Comparison of ENCODE assay signal across 8 cellular contexts in genomic region chr3:143885803-143886427, GRCh38. TPM values are rescaled to one million over a fixed set of nuclear protein-coding genes. Genes with fewer than 3 reads are reported as not detected.
DNase-seq lines count a peak whose midpoint lies in the region; ATAC-seq and TF ChIP-seq lines count a peak whose summit lies in the region.

No MANE protein-coding gene starts in this region.

- TF ChIP-seq CTCF in Panc1 (IDR thresholded peaks at IDR 0.05), result peak; percentile 90
- TF ChIP-seq CTCF in lung (IDR thresholded peaks at IDR 0.05; ENCODE audit: control extremely low read depth, extremely low read depth), result peak; percentile 32

- H3K4me3 ChIP-seq in Panc1 (ENCODE audit: low read depth in 2 of 2, low read length in 2 of 2) (no peak overlapping the region), lung (no peak overlapping the region)

- POLR2A ChIA-PET in Panc1 (lab: Charles Lee), result interaction anchor here (0.6 kb wide), 1 partner anchor 81 kb away, joined by 3 read pairs; no protein-coding TSS in a partner anchor

- no peaks in the 10 kb centered on the region for H3K36me3 Mint-ChIP-seq in activated T-cell treated with anti-CD3 and anti-CD28 coated beads, Interleukin-2, amount 50 U/mL, for 4 hours (ENCODE audit: insufficient read depth)
- no peaks in the 10 kb centered on the region for H3K36me3 Mint-ChIP-seq in activated T-cell treated with anti-CD3 and anti-CD28 coated beads, Interleukin-2, amount 50 U/mL, for 24 hours (ENCODE audit: low read depth)

- H3K27me3 Mint-ChIP-seq in activated T-cell treated with anti-CD3 and anti-CD28 coated beads, Interleukin-2, amount 50 U/mL, for 4 hours (ENCODE audit: low read depth), result no peaks in the 10 kb centered on the region
- H3K27me3 Mint-ChIP-seq in activated T-cell treated with anti-CD3 and anti-CD28 coated beads, Interleukin-2, amount 50 U/mL, for 24 hours, result no peaks in the 10 kb centered on the region

- in situ Hi-C loops in Panc1 (cut with HindIII; ENCODE audit: low pct_unique_long_range_greater_than_20kb, low sequenced_read_pairs), result no loop called here

- H3K9me3 ChIP-seq in Panc1 (ENCODE audit: control insufficient read depth, insufficient read depth, low read depth, low read length) (no peaks in the 10 kb centered on the region), lung (ENCODE audit: control insufficient read depth in 2 of 2, insufficient read depth in 1 of 2, low read length in 1 of 2) (peaks cover 0 to 1% of the 10 kb centered on the region in 2 donors)

- H3K4me1 ChIP-seq in Panc1 (ENCODE audit: control insufficient read depth, insufficient read depth, low read length), result no peaks in the 10 kb centered on the region
- H3K4me1 ChIP-seq in lung (ENCODE audit: control insufficient read depth in 2 of 2, insufficient read depth in 2 of 2, low read length in 2 of 2), result no peaks in the 10 kb centered on the region

- intact Hi-C loops in Panc1 (cut with micrococcal nuclease; ENCODE audit: unreplicated experiment), result no loop called here

- 93 to 95% methylated on average over 1 of the region's 1 CpG for WGBS in lung, 2 donors

- H3K4me1 Mint-ChIP-seq in activated T-cell treated with anti-CD3 and anti-CD28 coated beads, Interleukin-2, amount 50 U/mL, for 4 hours (ENCODE audit: low read depth), result no peaks in the 10 kb centered on the region
- H3K4me1 Mint-ChIP-seq in activated T-cell treated with anti-CD3 and anti-CD28 coated beads, Interleukin-2, amount 50 U/mL, for 24 hours (ENCODE audit: low read depth), result no peaks in the 10 kb centered on the region

- H3K4me3 Mint-ChIP-seq in activated T-cell treated with anti-CD3 and anti-CD28 coated beads, Interleukin-2, amount 50 U/mL, for 4 hours, result no peak overlapping the region
- no peak overlapping the region for H3K4me3 Mint-ChIP-seq in activated T-cell treated with anti-CD3 and anti-CD28 coated beads, Interleukin-2, amount 50 U/mL, for 24 hours

- no peaks in the 10 kb centered on the region for H3K9me3 Mint-ChIP-seq in activated T-cell treated with anti-CD3 and anti-CD28 coated beads, Interleukin-2, amount 50 U/mL, for 4 hours
- no peaks in the 10 kb centered on the region for H3K9me3 Mint-ChIP-seq in activated T-cell treated with anti-CD3 and anti-CD28 coated beads, Interleukin-2, amount 50 U/mL, for 24 hours

- H3K27ac ChIP-seq in Panc1 (ENCODE audit: low read length) (no peak overlapping the region), lung (ENCODE audit: low read depth in 1 of 2, low read length in 1 of 2) (no peak overlapping the region)

- peak; percentile 83 to 87 for ATAC-seq in activated T-cell treated with anti-CD3 and anti-CD28 coated beads, Interleukin-2, amount 50 U/mL, for 4 hours
- ATAC-seq in GM21515 (IDR thresholded peaks at IDR 0.05; ENCODE audit: unreplicated experiment) (peak; percentile 96), HG03571 (IDR thresholded peaks at IDR 0.05; ENCODE audit: unreplicated experiment) (peak; percentile 90), Panc1 (peak; percentile 89), lung (ENCODE audit: insufficient read depth, low FRiP score) (no peak)

- CTCF ChIA-PET in Panc1 (lab: Charles Lee), result no interaction called here

- H3K36me3 ChIP-seq in Panc1 (ENCODE audit: control insufficient read depth, insufficient read depth, low read length) (no peaks in the 10 kb centered on the region), lung (ENCODE audit: control insufficient read depth in 2 of 2, insufficient read depth in 2 of 2, low read length in 2 of 2) (no peaks in the 10 kb centered on the region)

- BruUV-seq in Panc1 (replicated peaks; lab: Mats Ljungman, UMichigan), result no TSS peak

- H3K27me3 ChIP-seq in Panc1 (ENCODE audit: control insufficient read depth, insufficient read depth, low read length) (peaks cover 2% of the 10 kb centered on the region; the same call in 1 of the 2 replicates), lung (ENCODE audit: control insufficient read depth, insufficient read depth) (no peaks in the 10 kb centered on the region)

- peak; percentile 7 for DNase-seq in activated T-cell treated with anti-CD3 and anti-CD28 coated beads, Interleukin-2, amount 50 U/mL, for 4 hours
- DNase-seq in activated T-cell treated with anti-CD3 and anti-CD28 coated beads, Interleukin-2, amount 50 U/mL, for 24 hours, result no peak
- peak; percentile 38 for DNase-seq in Panc1 (ENCODE audit: low read depth, low spot score)
- DNase-seq in central memory CD4-positive, alpha-beta T cell, result peak; percentile 16
- no peak for DNase-seq in lung (ENCODE audit: low spot score)
- DNase-seq in ecto neural progenitor cell (ENCODE audit: low spot score), result no peak

- H3K27ac Mint-ChIP-seq in activated T-cell treated with anti-CD3 and anti-CD28 coated beads, Interleukin-2, amount 50 U/mL, for 24 hours, result no peak overlapping the region

RNA-seq across cellular contexts. Expression of gene SLC9A9, which starts 37.6 kb away (rescaled TPM):
- total RNA-seq in activated T-cell treated with anti-CD3 and anti-CD28 coated beads, Interleukin-2, amount 50 U/mL, for 4 hours, result under 1 TPM; 0.56 to 0.98 (median 0.87) TPM
- total RNA-seq in Panc1 (2021; ENCODE audit: unreplicated experiment) (not detected), lung (10 to 100 TPM; 11.7 to 66.3 TPM)
- not detected for polyA plus RNA-seq in Panc1 (2012; ENCODE audit: insufficient read length)
- polyA plus RNA-seq in lung, result 1 to 10 TPM; 2.2 to 4.7 TPM

Comparison
In these comparisons a context has a peak if more than half of its experiments do, and no peak if none do; other contexts are left out.
1. DNase-seq: peak in activated T-cell treated with anti-CD3 and anti-CD28 coated beads, Interleukin-2, amount 50 U/mL, for 4 hours (single experiment), Panc1 (single experiment) and central memory CD4-positive, alpha-beta T cell (single experiment); none in activated T-cell treated with anti-CD3 and anti-CD28 coated beads, Interleukin-2, amount 50 U/mL, for 24 hours (single experiment), lung (single experiment) and ecto neural progenitor cell (single experiment).
2. RNA of gene SLC9A9, which starts 37.6 kb away (total RNA-seq): 11.7 to 66.3 TPM in lung; 0.56 to 0.98 TPM in activated T-cell treated with anti-CD3 and anti-CD28 coated beads, Interleukin-2, amount 50 U/mL, for 4 hours and not detected in Panc1 (single experiment); every median in the first group is over 4 times any median in the second.